Comparison of ENCODE assay signal across 28 cellular contexts in genomic region chr10:105206616-105207015, GRCh38.
"Had no signal": no experiment of that assay in that cellular context is flagged by ENCODE, and none has a peak within 500 bp of the region (broad histone marks: within the 10 kb centered on the region; RNA-seq: fewer than 3 reads in every experiment).

No MANE protein-coding gene starts in this region.

- ATAC-seq: activated CD4-positive, alpha-beta T cell treated with anti-CD3 and anti-CD28 coated beads for 36 hours; activated CD8-positive, alpha-beta memory T cell treated with anti-CD3 and anti-CD28 coated beads, Interleukin-2, amount 10 ng/mL, durations not matched to agents 7 days and 5 days; activated CD8-positive, alpha-beta T cell treated with anti-CD3 and anti-CD28 coated beads, Interleukin-2, amount 10 ng/mL, durations not matched to agents 7 days and 5 days; activated naive CD8-positive, alpha-beta T cell treated with anti-CD3 and anti-CD28 coated beads, Interleukin-2, amount 50 U/mL, for 24 hours; esophagus mucosa had no signal

- H3K4me3 ChIP-seq: adrenal gland, ascending aorta, breast epithelium, cardiac muscle cell, colonic mucosa had no signal

- DNase-seq: activated CD4-positive, alpha-beta memory T cell treated with anti-CD3 and anti-CD28 coated beads for 36 hours; activated CD4-positive, alpha-beta T cell treated with anti-CD3 and anti-CD28 coated beads for 36 hours; activated CD4-positive, alpha-beta T cell treated with anti-CD3 and anti-CD28 coated beads, Interleukin-2, amount 10 ng/mL, durations not matched to agents 24 days and 14 days; activated CD4-positive, CD25-positive, alpha-beta regulatory T cell; activated CD4-positive, CD25-positive, alpha-beta regulatory T cell treated with anti-CD3 and anti-CD28 coated beads, Interleukin-2, amount 50 U/mL, for 72 hours; activated CD8-positive, alpha-beta memory T cell treated with anti-CD3 and anti-CD28 coated beads, Interleukin-2, amount 10 ng/mL, durations not matched to agents 7 days and 5 days; activated CD8-positive, alpha-beta memory T cell treated with anti-CD3 and anti-CD28 coated beads, Interleukin-2, amount 50 U/mL, for 4 hours; activated CD8-positive, alpha-beta T cell treated with anti-CD3 and anti-CD28 coated beads, Interleukin-2, amount 10 ng/mL, durations not matched to agents 7 days and 5 days; activated effector memory CD4-positive, alpha-beta T cell treated with anti-CD3 and anti-CD28 coated beads, Interleukin-2, amount 50 U/mL, for 16 hours; activated naive CD4-positive, alpha-beta T cell treated with anti-CD3 and anti-CD28 coated beads for 36 hours; activated naive CD8-positive, alpha-beta T cell treated with anti-CD3 and anti-CD28 coated beads for 36 hours; activated naive CD8-positive, alpha-beta T cell treated with anti-CD3 and anti-CD28 coated beads, Interleukin-2, amount 50 U/mL, for 24 hours; activated T-cell treated with anti-CD3 and anti-CD28 coated beads, Interleukin-2, amount 50 U/mL, for 1 hour; activated T-cell treated with anti-CD3 and anti-CD28 coated beads, Interleukin-2, amount 50 U/mL, for 48 hours; adrenal gland; central memory CD4-positive, alpha-beta T cell; cerebellar nuclear complex; colonic mucosa; effector CD8-positive, alpha-beta T cell; T-helper 2 cell had no signal

- H3K9me3 ChIP-seq: adrenal gland, ascending aorta, breast epithelium, colonic mucosa had no signal

- H3K4me1 ChIP-seq: adrenal gland, ascending aorta, breast epithelium, colonic mucosa had no signal

- H3K27me3 ChIP-seq: adrenal gland, ascending aorta, breast epithelium, cardiac muscle cell, colonic mucosa had no signal

- H3K27ac ChIP-seq: adrenal gland, ascending aorta, breast epithelium, cardiac muscle cell, colonic mucosa, epithelial cell of prostate had no signal

- H3K36me3 ChIP-seq: adrenal gland, ascending aorta, breast epithelium, cardiac muscle cell, colonic mucosa had no signal

- FAIRE-seq: endometrium, endothelial cell of umbilical vein, frontal cortex had no signal
